ENCODE assay signal across 23 cellular contexts in the genomic region with DNA sequence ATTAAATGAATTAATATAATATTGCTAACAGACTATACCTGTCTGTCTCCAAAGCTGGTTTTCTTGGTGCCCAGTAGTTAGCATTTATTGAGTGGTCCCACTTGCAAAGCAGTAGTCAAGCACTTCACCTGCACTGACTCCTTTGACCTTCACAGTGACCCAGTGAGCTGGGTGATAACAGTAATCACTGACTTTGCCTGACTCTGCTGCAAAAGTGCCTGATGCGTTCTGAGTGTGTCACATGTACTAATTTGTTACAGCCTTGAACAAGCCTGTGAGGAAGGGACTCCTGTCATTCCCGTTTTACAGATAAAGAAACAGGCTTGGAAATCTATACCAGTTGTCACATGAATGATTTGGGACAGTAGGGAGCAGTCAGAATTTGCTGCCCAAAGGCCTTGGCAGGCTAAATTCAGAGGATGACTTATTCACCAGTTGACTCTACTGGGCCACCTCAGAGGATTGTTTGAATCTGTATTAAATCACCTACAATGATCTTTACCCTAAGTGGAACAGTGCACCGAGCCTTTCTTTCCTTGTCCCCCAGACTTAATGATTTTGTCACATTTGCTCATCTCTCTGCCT.
"Had no signal": no experiment of that assay in that cellular context is flagged by ENCODE, and none has a peak within 500 bp of the region (broad histone marks: within the 10 kb centered on the region; RNA-seq: fewer than 3 reads in every experiment).

No MANE protein-coding gene starts in this region.

- H2AFZ ChIP-seq: PC-9 had no signal

- H3K4me1 Mint-ChIP-seq: activated B cell treated with CpG ODN at 0.5 μM for 24 hours; activated naive CD4-positive, alpha-beta T cell treated with anti-CD3 and anti-CD28 coated beads, Interleukin-2, amount 50 U/mL, for 24 hours; T-cell had no signal

- H3K27ac Mint-ChIP-seq: activated B cell treated with CpG ODN at 0.5 μM for 24 hours; activated CD8-positive, alpha-beta memory T cell treated with anti-CD3 and anti-CD28 coated beads, Interleukin-2, amount 10 ng/mL, durations not matched to agents 7 days and 5 days; activated T-cell treated with anti-CD3 and anti-CD28 coated beads, Interleukin-2, amount 50 U/mL, for 24 hours; activated T-helper 1 cell treated with anti-CD3 and anti-CD28 coated beads, Interleukin-12 subunit alpha, Interleukin-12 subunit beta, Interleukin-2, Interleukin-4 antibody, amounts not matched to agents 30 ng/mL and 10 ng/mL and 1 ng/mL, durations not matched to agents 14 hours and 24 hours and 36 hours; T-cell had no signal

- ATAC-seq: activated CD8-positive, alpha-beta memory T cell treated with anti-CD3 and anti-CD28 coated beads, Interleukin-2, amount 10 ng/mL, durations not matched to agents 7 days and 5 days; T-cell had no signal

- H3K36me3 ChIP-seq: breast epithelium had no signal

- H3K4me3 Mint-ChIP-seq: activated B cell treated with CpG ODN at 0.5 μM for 24 hours; activated CD4-positive, alpha-beta T cell treated with anti-CD3 and anti-CD28 coated beads, Interleukin-2, amount 10 ng/mL, durations not matched to agents 24 days and 14 days; activated CD8-positive, alpha-beta memory T cell treated with anti-CD3 and anti-CD28 coated beads, Interleukin-2, amount 10 ng/mL, durations not matched to agents 7 days and 5 days; activated naive CD4-positive, alpha-beta T cell treated with anti-CD3 and anti-CD28 coated beads, Interleukin-2, amount 50 U/mL, for 24 hours; activated T-cell treated with anti-CD3 and anti-CD28 coated beads, Interleukin-2, amount 50 U/mL, for 24 hours; activated T-helper 1 cell treated with anti-CD3 and anti-CD28 coated beads, Interleukin-12 subunit alpha, Interleukin-12 subunit beta, Interleukin-2, Interleukin-4 antibody, amounts not matched to agents 30 ng/mL and 10 ng/mL and 1 ng/mL, durations not matched to agents 14 hours and 24 hours and 36 hours; T-cell had no signal

- H3K9me3 Mint-ChIP-seq: activated B cell treated with CpG ODN at 0.5 μM for 24 hours; activated naive CD4-positive, alpha-beta T cell treated with anti-CD3 and anti-CD28 coated beads, Interleukin-2, amount 50 U/mL, for 24 hours; activated T-cell treated with anti-CD3 and anti-CD28 coated beads, Interleukin-2, amount 50 U/mL, for 24 hours; T-cell had no signal

- H3K27me3 ChIP-seq: breast epithelium had no signal

- H3K4me2 ChIP-seq: PC-9 had no signal

- H3K4me3 ChIP-seq: breast epithelium, PC-9, SK-N-MC had no signal

- H3K27ac ChIP-seq: breast epithelium, PC-9, SK-N-MC had no signal

- H3K9me3 ChIP-seq: breast epithelium had no signal

- FAIRE-seq: TTC549 had no signal

- DNase-seq: activated B cell treated with CpG ODN at 0.5 μM for 24 hours; activated CD4-positive, alpha-beta T cell treated with anti-CD3 and anti-CD28 coated beads for 1 hour; activated CD4-positive, alpha-beta T cell treated with anti-CD3 and anti-CD28 coated beads, Interleukin-2, amount 10 ng/mL, durations not matched to agents 24 days and 14 days; activated CD4-positive, alpha-beta T cell treated with anti-CD3 and anti-CD28 coated beads, Interleukin-2, amount 50 U/mL, for 48 hours; activated CD8-positive, alpha-beta memory T cell treated with anti-CD3 and anti-CD28 coated beads, Interleukin-2, amount 10 ng/mL, durations not matched to agents 7 days and 5 days; activated effector memory CD4-positive, alpha-beta T cell treated with Interleukin-2 at 50 U/mL for 16 hours; activated naive CD4-positive, alpha-beta T cell; activated T-cell treated with anti-CD3 and anti-CD28 coated beads, Interleukin-2, amount 50 U/mL, for 24 hours; aorta; Karpas-422; NCI-H1105 treated with DMSO at 0.1 percent for 48 hours; NCI-H187; NCI-H446; NCI-H524; NCI-H748 treated with DMSO at 0.1 percent for 48 hours; PC-9; T-cell; T1000 had no signal

- H3K27me3 Mint-ChIP-seq: activated B cell treated with CpG ODN at 0.5 μM for 24 hours; activated CD4-positive, alpha-beta T cell treated with anti-CD3 and anti-CD28 coated beads, Interleukin-2, amount 10 ng/mL, durations not matched to agents 24 days and 14 days; activated CD8-positive, alpha-beta memory T cell treated with anti-CD3 and anti-CD28 coated beads, Interleukin-2, amount 10 ng/mL, durations not matched to agents 7 days and 5 days; activated naive CD4-positive, alpha-beta T cell treated with anti-CD3 and anti-CD28 coated beads, Interleukin-2, amount 50 U/mL, for 24 hours; activated T-cell treated with anti-CD3 and anti-CD28 coated beads, Interleukin-2, amount 50 U/mL, for 24 hours; T-cell had no signal

- H3K4me1 ChIP-seq: breast epithelium had no signal
